In the genomic region with DNA sequence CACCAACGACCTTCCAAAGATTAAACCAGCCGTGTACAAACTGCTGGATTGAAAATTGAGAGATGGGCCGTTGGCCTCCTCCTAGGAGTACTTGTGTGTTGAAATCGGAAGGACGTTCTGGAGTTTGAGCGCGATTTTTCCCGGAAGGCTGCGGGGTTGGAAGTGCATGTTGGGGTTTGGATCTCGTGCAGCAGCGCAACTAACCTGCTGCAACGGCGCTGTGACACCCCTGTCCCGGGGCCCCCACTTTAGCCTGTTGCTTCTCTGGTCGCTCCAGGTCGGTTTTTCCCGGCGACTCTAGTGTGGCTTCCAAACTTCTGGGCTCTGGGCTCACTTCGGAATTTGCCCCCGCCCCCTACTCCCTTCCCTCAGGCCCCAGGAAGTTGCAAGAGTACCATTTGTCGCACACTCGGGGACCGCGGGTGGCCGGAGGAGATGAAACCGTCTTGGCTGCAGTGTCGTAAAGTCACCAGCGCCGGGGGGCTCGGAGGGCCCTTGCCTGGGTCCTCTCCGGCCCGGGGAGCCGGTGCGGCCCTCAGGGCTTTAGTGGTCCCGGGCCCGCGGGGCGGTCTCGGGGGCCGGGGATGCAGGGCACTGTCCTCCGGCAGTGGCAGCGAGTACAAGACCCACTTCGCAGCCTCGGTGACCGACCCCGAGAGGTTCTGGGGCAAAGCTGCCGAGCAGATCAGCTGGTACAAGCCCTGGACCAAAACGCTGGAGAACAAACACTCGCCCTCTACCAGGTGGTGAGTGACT, we compare ENCODE assay signal across 9 cellular contexts. TPM values are rescaled to one million over a fixed set of nuclear protein-coding genes. Genes with fewer than 3 reads are reported as not detected.
DNase-seq lines count a peak whose midpoint lies in the region; ATAC-seq and TF ChIP-seq lines count a peak whose summit lies in the region.
"Had no signal": no experiment of that assay in that cellular context is flagged by ENCODE, and none has a peak within 500 bp of the region (broad histone marks: within the 10 kb centered on the region; RNA-seq: fewer than 3 reads in every experiment).

A gene with protein sequence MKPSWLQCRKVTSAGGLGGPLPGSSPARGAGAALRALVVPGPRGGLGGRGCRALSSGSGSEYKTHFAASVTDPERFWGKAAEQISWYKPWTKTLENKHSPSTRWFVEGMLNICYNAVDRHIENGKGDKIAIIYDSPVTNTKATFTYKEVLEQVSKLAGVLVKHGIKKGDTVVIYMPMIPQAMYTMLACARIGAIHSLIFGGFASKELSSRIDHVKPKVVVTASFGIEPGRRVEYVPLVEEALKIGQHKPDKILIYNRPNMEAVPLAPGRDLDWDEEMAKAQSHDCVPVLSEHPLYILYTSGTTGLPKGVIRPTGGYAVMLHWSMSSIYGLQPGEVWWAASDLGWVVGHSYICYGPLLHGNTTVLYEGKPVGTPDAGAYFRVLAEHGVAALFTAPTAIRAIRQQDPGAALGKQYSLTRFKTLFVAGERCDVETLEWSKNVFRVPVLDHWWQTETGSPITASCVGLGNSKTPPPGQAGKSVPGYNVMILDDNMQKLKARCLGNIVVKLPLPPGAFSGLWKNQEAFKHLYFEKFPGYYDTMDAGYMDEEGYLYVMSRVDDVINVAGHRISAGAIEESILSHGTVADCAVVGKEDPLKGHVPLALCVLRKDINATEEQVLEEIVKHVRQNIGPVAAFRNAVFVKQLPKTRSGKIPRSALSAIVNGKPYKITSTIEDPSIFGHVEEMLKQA (plus strand): TSS at position 394 of the 756 bp plus-strand sequence. CDS start 42 bp downstream, at position 436.

- no peak within 1 kb of the TSS for H3K9ac ChIP-seq in Karpas-422 (ENCODE audit: low read length)

- peaks cover 0 to 38% (median 6%) of the 10 kb centered on the region in 4 donors for H3K4me1 ChIP-seq in right lobe of liver
- peaks cover 8 to 20% of the 10 kb centered on the region in 2 donors for H3K4me1 ChIP-seq in thoracic aorta (ENCODE audit: control insufficient read depth in 1 of 2, low read depth in 2 of 2)
- H3K4me1 ChIP-seq in Karpas-422 (ENCODE audit: low read length), result no peaks in the 10 kb centered on the region

- no peaks in the 10 kb centered on the region for H3K9me3 Mint-ChIP-seq in activated naive CD4-positive, alpha-beta T cell treated with anti-CD3 and anti-CD28 coated beads, Interleukin-2, amount 10 ng/mL, durations not matched to agents 7 days and 5 days
- H3K9me3 Mint-ChIP-seq: activated T-helper 1 cell treated with anti-CD3 and anti-CD28 coated beads, Interleukin-12 subunit alpha, Interleukin-12 subunit beta, Interleukin-2, Interleukin-4 antibody, amounts not matched to agents 30 ng/mL and 10 ng/mL and 1 ng/mL, durations not matched to agents 14 hours and 24 hours and 36 hours had no signal

- peaks cover 15% of the 10 kb centered on the region for H3K27me3 Mint-ChIP-seq in activated naive CD4-positive, alpha-beta T cell treated with anti-CD3 and anti-CD28 coated beads, Interleukin-2, amount 10 ng/mL, durations not matched to agents 7 days and 5 days

- no peaks in the 10 kb centered on the region for H3K9me2 ChIP-seq in Karpas-422 (replicated peaks; ENCODE audit: insufficient read depth, low read length)

- H3K36me3 ChIP-seq in MG63 (no peaks in the 10 kb centered on the region), right lobe of liver (no peaks in the 10 kb centered on the region), thoracic aorta (no peaks in the 10 kb centered on the region), Karpas-422 (ENCODE audit: insufficient read depth, low read length) (no peaks in the 10 kb centered on the region)

- TF ChIP-seq POLR2A in right lobe of liver (IDR thresholded peaks at IDR 0.05), result peak; percentile 75

- H3K9me3 ChIP-seq in MG63 (no peaks in the 10 kb centered on the region), right lobe of liver (no peaks in the 10 kb centered on the region), thoracic aorta (no peaks in the 10 kb centered on the region), Karpas-422 (ENCODE audit: low read length) (no peaks in the 10 kb centered on the region)

- H3K79me2 ChIP-seq in Karpas-422 (ENCODE audit: low read length), result no peaks in the 10 kb centered on the region

- H3K27me3 ChIP-seq in MG63 (no peaks in the 10 kb centered on the region), right lobe of liver (no peaks in the 10 kb centered on the region), thoracic aorta (replicated peaks; ENCODE audit: insufficient read depth) (no peaks in the 10 kb centered on the region), Karpas-422 (ENCODE audit: low read length) (no peaks in the 10 kb centered on the region)

- CTCF ChIA-PET in activated naive CD4-positive, alpha-beta T cell treated with anti-CD3 and anti-CD28 coated beads, Interleukin-2, amount 10 ng/mL, durations not matched to agents 7 days and 5 days (lab: Charles Lee), result no interaction called here

- peak within 1 kb of the TSS; percentile 53 for H3K4me3 ChIP-seq in MG63
- peak within 1 kb of the TSS; percentile 61 to 90 (median 83) for H3K4me3 ChIP-seq in right lobe of liver
- H3K4me3 ChIP-seq in thoracic aorta, result peak within 1 kb of the TSS; percentile 81
- H3K4me3 ChIP-seq in Karpas-422 (ENCODE audit: low read length), result no peak within 1 kb of the TSS

- 3% methylated on average over 12 of the region's 49 CpGs for WGBS in right lobe of liver (ENCODE audit: insufficient coverage, low coverage, low lambda C conversion rate, missing lambda C conversion rate)

- DNase-seq in MG63 (peak; percentile 44), ecto neural progenitor cell (ENCODE audit: low spot score) (peak; percentile 91), right lobe of liver (peak; percentile 55 to 81 (median 81)), thoracic aorta (ENCODE audit: low spot score) (peak; percentile 4), Karpas-422 (no peak)
- no peak for DNase-seq in activated naive CD4-positive, alpha-beta T cell treated with anti-CD3 and anti-CD28 coated beads, Interleukin-2, amount 10 ng/mL, durations not matched to agents 7 days and 5 days

- H3K4me3 Mint-ChIP-seq in activated naive CD4-positive, alpha-beta T cell treated with anti-CD3 and anti-CD28 coated beads, Interleukin-2, amount 10 ng/mL, durations not matched to agents 7 days and 5 days, result no peak within 1 kb of the TSS
- H3K4me3 Mint-ChIP-seq: activated T-helper 1 cell treated with anti-CD3 and anti-CD28 coated beads, Interleukin-12 subunit alpha, Interleukin-12 subunit beta, Interleukin-2, Interleukin-4 antibody, amounts not matched to agents 30 ng/mL and 10 ng/mL and 1 ng/mL, durations not matched to agents 14 hours and 24 hours and 36 hours had no signal

- peak within 1 kb of the TSS; percentile 75 to 98 (median 89) for H3K27ac ChIP-seq in right lobe of liver
- H3K27ac ChIP-seq in thoracic aorta, result peak within 1 kb of the TSS; percentile 82 to 83
- H3K27ac ChIP-seq in Karpas-422 (ENCODE audit: low read length), result no peak within 1 kb of the TSS

- no peaks in the 10 kb centered on the region for H4K20me1 ChIP-seq in Karpas-422 (ENCODE audit: insufficient read depth, low read depth, low read length)

- H3K4me1 Mint-ChIP-seq in activated naive CD4-positive, alpha-beta T cell treated with anti-CD3 and anti-CD28 coated beads, Interleukin-2, amount 10 ng/mL, durations not matched to agents 7 days and 5 days, result no peaks in the 10 kb centered on the region

- TF ChIP-seq CTCF in right lobe of liver (IDR thresholded peaks at IDR 0.05) (no peak), thoracic aorta (IDR thresholded peaks at IDR 0.05) (no peak)

- intact Hi-C loops in right lobe of liver (cut with DNase I), result no loop called here

- H3K36me3 Mint-ChIP-seq in activated naive CD4-positive, alpha-beta T cell treated with anti-CD3 and anti-CD28 coated beads, Interleukin-2, amount 10 ng/mL, durations not matched to agents 7 days and 5 days, result no peaks in the 10 kb centered on the region

- H2AFZ ChIP-seq in Karpas-422 (ENCODE audit: low read length), result no peak within 1 kb of the TSS

- H3K27ac Mint-ChIP-seq in activated naive CD4-positive, alpha-beta T cell treated with anti-CD3 and anti-CD28 coated beads, Interleukin-2, amount 10 ng/mL, durations not matched to agents 7 days and 5 days, result no peak within 1 kb of the TSS
- H3K27ac Mint-ChIP-seq: activated T-helper 1 cell treated with anti-CD3 and anti-CD28 coated beads, Interleukin-12 subunit alpha, Interleukin-12 subunit beta, Interleukin-2, Interleukin-4 antibody, amounts not matched to agents 30 ng/mL and 10 ng/mL and 1 ng/mL, durations not matched to agents 14 hours and 24 hours and 36 hours had no signal

- ATAC-seq in right lobe of liver (peak; percentile 61 to 80 (median 74)), thoracic aorta (ENCODE audit: insufficient number of reproducible peaks, low FRiP score, low read depth) (peak; percentile 26), GM18861 (IDR thresholded peaks at IDR 0.05; ENCODE audit: unreplicated experiment) (no peak), GM19397 (IDR thresholded peaks at IDR 0.05; ENCODE audit: unreplicated experiment) (no peak)

- no peak within 1 kb of the TSS for H3K4me2 ChIP-seq in Karpas-422 (ENCODE audit: low read depth, low read length, poor library complexity, severe bottlenecking)

RNA-seq across cellular contexts. Expression of the gene that starts here (rescaled TPM):
- 1.1 and 2.7 TPM in 2 replicates for total RNA-seq in MG63 (2014; rRNA removed; shearing (Covaris generic); ENCODE audit: low replicate concordance)
- 100 to 1,000 TPM in 1 of 6 experiments, 10 to 100 TPM in 5; 39.7 to 112 (median 56.5) TPM for total RNA-seq in right lobe of liver
- 10 to 100 TPM; 16.5 to 30.0 TPM for total RNA-seq in thoracic aorta
- not detected in 2 replicates for total RNA-seq in Karpas-422 (2014; rRNA removed; shearing (Covaris generic); ENCODE audit: low replicate concordance)
- total RNA-seq: activated T-helper 1 cell treated with anti-CD3 and anti-CD28 coated beads, Interleukin-12 subunit alpha, Interleukin-12 subunit beta, Interleukin-2, Interleukin-4 antibody, amounts not matched to agents 30 ng/mL and 10 ng/mL and 1 ng/mL, durations not matched to agents 14 hours and 24 hours and 36 hours had no signal

Comparison
In these comparisons a context has a peak if more than half of its experiments do, and no peak if none do; other contexts are left out.
1. DNase-seq: peak in MG63 (single experiment), ecto neural progenitor cell (single experiment), right lobe of liver (3 of 3) and thoracic aorta (single experiment); none in Karpas-422 (single experiment) and activated naive CD4-positive, alpha-beta T cell treated with anti-CD3 and anti-CD28 coated beads, Interleukin-2, amount 10 ng/mL, durations not matched to agents 7 days and 5 days (single experiment).
2. ATAC-seq: peak in right lobe of liver (4 of 4) and thoracic aorta (single experiment); none in GM18861 (single experiment) and GM19397 (single experiment).